ENCODE assay signal across 16 cellular contexts in genomic region chr6:64590965-64591364, GRCh38.
DNase-seq lines count a peak whose midpoint lies in the region; ATAC-seq and TF ChIP-seq lines count a peak whose summit lies in the region.
"Had no signal": no experiment of that assay in that cellular context is flagged by ENCODE, and none has a peak within 500 bp of the region (broad histone marks: within the 10 kb centered on the region; RNA-seq: fewer than 3 reads in every experiment).

No MANE protein-coding gene starts in this region.

- H3K27ac ChIP-seq in OCI-LY3 (ENCODE audit: low read length) = no peak overlapping the region
- H3K27ac ChIP-seq: BLaER1 had no signal

- TF ChIP-seq CTCF in OCI-LY3 (IDR thresholded peaks at IDR 0.05; ENCODE audit: low read depth, low read length) = no peak

- H4K20me1 ChIP-seq in OCI-LY3 (ENCODE audit: insufficient read depth, low read length) = no peaks in the 10 kb centered on the region
- H4K20me1 ChIP-seq: BLaER1 had no signal

- H3K4me3 ChIP-seq in OCI-LY3 (ENCODE audit: low read length) = no peak overlapping the region
- H3K4me3 ChIP-seq: BLaER1, GM23338 had no signal

- H3K9ac ChIP-seq in OCI-LY3 (ENCODE audit: low read length) = no peak overlapping the region
- H3K9ac ChIP-seq: BLaER1 had no signal

- H3K4me1 ChIP-seq in OCI-LY3 (ENCODE audit: low read length) = peaks cover 16% of the 10 kb centered on the region
- H3K4me1 ChIP-seq: BLaER1 had no signal

- H3K4me2 ChIP-seq in OCI-LY3 (ENCODE audit: low read length) = no peak overlapping the region
- H3K4me2 ChIP-seq: BLaER1, GM23338 had no signal

- ATAC-seq in left ventricle myocardium superior (peak; percentile 86), left cardiac atrium (no peak), HG03039 (IDR thresholded peaks at IDR 0.05; ENCODE audit: unreplicated experiment) (no peak)
- ATAC-seq: GM23338 had no signal

- intact Hi-C loops in left ventricle myocardium superior (cut with micrococcal nuclease) = no loop called here
- intact Hi-C loops in left cardiac atrium (cut with DNase I) = no loop called here

- DNase-seq in NCI-H2171 treated with DMSO at 0.1 percent for 48 hours (lab: John Stamatoyannopoulos, UW) = peak; percentile 43
- DNase-seq in NCI-H2171 (lab: John Stamatoyannopoulos, UW) = no peak
- no peak for DNase-seq in left ventricle myocardium superior
- DNase-seq in left cardiac atrium = no peak
- no peak for DNase-seq in UCSD-AML1 (lab: John Stamatoyannopoulos, UW; ENCODE audit: unreplicated experiment)
- DNase-seq: 8988T; Calu3; CD4-positive, alpha-beta memory T cell; DMS79; GDM1; HCEC 1CT; IMR-90 had no signal

- H3K9me3 ChIP-seq in OCI-LY3 (ENCODE audit: insufficient read depth, low read length) = no peaks in the 10 kb centered on the region
- H3K9me3 ChIP-seq: BLaER1 had no signal

- no peaks in the 10 kb centered on the region for H3K36me3 ChIP-seq in OCI-LY3 (replicated peaks; ENCODE audit: low read depth, low read length)
- H3K36me3 ChIP-seq: BLaER1 had no signal

- H2AFZ ChIP-seq in OCI-LY3 (ENCODE audit: low read depth, low read length) = 0 out of 2 replicates have a peak overlapping the region, but pooled peaks have one; percentile 27
- H2AFZ ChIP-seq: GM23338 had no signal

- no peaks in the 10 kb centered on the region for H3K79me2 ChIP-seq in OCI-LY3 (ENCODE audit: low read length)

- H3K27me3 ChIP-seq in OCI-LY3 (ENCODE audit: low read depth, low read length) = no peaks in the 10 kb centered on the region
- H3K27me3 ChIP-seq: BLaER1 had no signal
